19 cellular contexts compared by ENCODE assay signal in the genomic region with DNA sequence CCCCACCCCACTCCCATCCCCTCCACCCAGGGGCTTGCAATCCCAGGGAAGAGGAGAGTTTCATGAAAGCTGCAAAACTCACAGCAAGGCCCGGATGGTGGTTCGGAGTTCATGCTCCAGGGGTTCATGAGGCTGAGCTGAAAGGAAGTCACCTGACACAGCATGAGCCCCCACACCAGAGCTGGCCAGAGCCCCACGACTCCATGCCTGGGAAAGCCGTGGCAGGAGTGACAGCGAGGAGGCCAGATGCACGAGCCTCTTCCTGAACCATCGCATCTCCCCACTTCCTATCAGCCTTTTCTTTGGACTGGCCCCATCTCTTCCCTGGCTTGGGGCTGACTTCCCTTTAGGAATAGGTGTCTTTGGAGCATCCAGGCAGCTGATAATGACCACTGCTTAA.
DNase-seq lines count a peak whose midpoint lies in the region; ATAC-seq and TF ChIP-seq lines count a peak whose summit lies in the region.
"Had no signal": no experiment of that assay in that cellular context is flagged by ENCODE, and none has a peak within 500 bp of the region (broad histone marks: within the 10 kb centered on the region; RNA-seq: fewer than 3 reads in every experiment).

No MANE protein-coding gene starts in this region.

- no peak overlapping the region for H3K4me3 Mint-ChIP-seq in CD14-positive monocyte
- no peak overlapping the region for H3K4me3 Mint-ChIP-seq in activated T-cell treated with anti-CD3 and anti-CD28 coated beads, Interleukin-2, amount 50 U/mL, for 4 hours
- H3K4me3 Mint-ChIP-seq: neural crest cell had no signal

- intact Hi-C loops in CD14-positive monocyte (cut with micrococcal nuclease) (loop anchor here (5.0 to 10.0 kb wide), 3 partner anchors 53 to 105 kb away; a partner anchor contains a TSS), esophagus squamous epithelium (cut with DNase I) (no loop called here)

- H3K9me3 ChIP-seq in esophagus squamous epithelium (no peaks in the 10 kb centered on the region), smooth muscle cell (replicated peaks; ENCODE audit: low read depth) (no peaks in the 10 kb centered on the region)
- H3K9me3 ChIP-seq: colonic mucosa, prostate gland, spleen had no signal

- H3K27ac ChIP-seq in RWPE1 (peak overlapping the region; percentile 83), esophagus squamous epithelium (peak overlapping the region in 3 of 4 donors; percentile 49 to 73 (median 58)), smooth muscle cell (ENCODE audit: low read depth) (peak overlapping the region; percentile 7)
- H3K27ac ChIP-seq: colonic mucosa, prostate gland had no signal

- peaks cover 33% of the 10 kb centered on the region for H3K4me1 Mint-ChIP-seq in CD14-positive monocyte
- peaks cover 48% of the 10 kb centered on the region for H3K4me1 Mint-ChIP-seq in activated T-cell treated with anti-CD3 and anti-CD28 coated beads, Interleukin-2, amount 50 U/mL, for 4 hours (ENCODE audit: low read depth)

- no peak overlapping the region for H3K4me2 ChIP-seq in smooth muscle cell

- ATAC-seq in GM21360 (IDR thresholded peaks at IDR 0.05; ENCODE audit: unreplicated experiment): no peak
- no peak for ATAC-seq in activated T-cell treated with anti-CD3 and anti-CD28 coated beads, Interleukin-2, amount 50 U/mL, for 4 hours

- peaks cover 19% of the 10 kb centered on the region for H3K79me2 ChIP-seq in smooth muscle cell (ENCODE audit: low read depth)

- peaks cover 0 to 2% of the 10 kb centered on the region in 2 donors for H3K36me3 Mint-ChIP-seq in CD14-positive monocyte
- no peaks in the 10 kb centered on the region for H3K36me3 Mint-ChIP-seq in activated T-cell treated with anti-CD3 and anti-CD28 coated beads, Interleukin-2, amount 50 U/mL, for 4 hours (ENCODE audit: insufficient read depth)

- H2AFZ ChIP-seq in smooth muscle cell (ENCODE audit: low read depth): no peak overlapping the region

- H3K9me3 Mint-ChIP-seq in CD14-positive monocyte: no peaks in the 10 kb centered on the region
- H3K9me3 Mint-ChIP-seq in activated T-cell treated with anti-CD3 and anti-CD28 coated beads, Interleukin-2, amount 50 U/mL, for 4 hours: no peaks in the 10 kb centered on the region
- H3K9me3 Mint-ChIP-seq: neural crest cell had no signal

- H3K27me3 Mint-ChIP-seq in CD14-positive monocyte (ENCODE audit: low read depth in 3 of 3): peaks cover 0 to 3% (median 2%) of the 10 kb centered on the region in 3 donors
- H3K27me3 Mint-ChIP-seq in activated T-cell treated with anti-CD3 and anti-CD28 coated beads, Interleukin-2, amount 50 U/mL, for 4 hours (ENCODE audit: low read depth): peaks cover 13% of the 10 kb centered on the region

- no peak for TF ChIP-seq POLR2A in esophagus squamous epithelium (IDR thresholded peaks at IDR 0.05)

- CTCF ChIA-PET in RWPE1 (lab: Yijun Ruan, JAX): interaction anchor here (0.6 kb wide), 2 partner anchors 55 to 354 kb away, joined by 3 to 5 read pairs; no protein-coding TSS in a partner anchor

- H3K36me3 ChIP-seq in esophagus squamous epithelium (no peaks in the 10 kb centered on the region), smooth muscle cell (ENCODE audit: low read depth) (no peaks in the 10 kb centered on the region)
- H3K36me3 ChIP-seq: colonic mucosa, prostate gland, spleen had no signal

- H3K9ac ChIP-seq in smooth muscle cell (ENCODE audit: low read depth): no peak overlapping the region

- H3F3A ChIP-seq in smooth muscle cell (ENCODE audit: low read depth): peaks cover 5% of the 10 kb centered on the region

- POLR2A ChIA-PET in RWPE1 (lab: Yijun Ruan, JAX; ENCODE audit: low non-redundant PET): interaction anchor here (1.7 kb wide), 1 partner anchor 105 kb away, joined by 4 read pairs; a partner anchor contains a TSS

- H3K27ac Mint-ChIP-seq in CD14-positive monocyte: peak overlapping the region in 5 of 7 donors; percentile 66 to 92 (median 85)

- DNase-seq in CD14-positive monocyte (ENCODE audit: low spot score) (no peak), RWPE1 (ENCODE audit: low spot score) (no peak), esophagus squamous epithelium (lab: John Stamatoyannopoulos, UW) (no peak), smooth muscle cell (lab: John Stamatoyannopoulos, UW; ENCODE audit: unreplicated experiment) (no peak), NCI-H2081 (lab: John Stamatoyannopoulos, UW) (no peak)
- DNase-seq in activated T-cell treated with anti-CD3 and anti-CD28 coated beads, Interleukin-2, amount 50 U/mL, for 4 hours: no peak
- DNase-seq in activated CD4-positive, alpha-beta T cell treated with anti-CD3 and anti-CD28 coated beads, Interleukin-2, amount 50 U/mL, for 4 hours: no peak
- DNase-seq: activated gamma-delta T cell treated with Interleukin-2 at 50 U/mL for 16 hours, aorta, colonic mucosa, Karpas-422, kidney, mesendoderm, NCI-H2081 treated with DMSO at 0.1 percent for 48 hours, NCI-H510A treated with DMSO at 0.1 percent for 48 hours, spleen had no signal

- H3K4me3 ChIP-seq in esophagus squamous epithelium (no peak overlapping the region), smooth muscle cell (no peak overlapping the region)
- H3K4me3 ChIP-seq: colonic mucosa, prostate gland had no signal

- WGBS in esophagus squamous epithelium, 2 donors: 69 to 85% methylated on average over 5 to 7 of the region's 7 CpGs
- WGBS in smooth muscle cell (ENCODE audit: low lambda C conversion rate): 85% methylated on average over 7 of the region's 7 CpGs

- TF ChIP-seq CTCF in CD14-positive monocyte (IDR thresholded peaks at IDR 0.05) (no peak), RWPE1 (conservative IDR thresholded peaks at IDR 0.05; ENCODE audit: low read depth) (no peak), esophagus squamous epithelium (IDR thresholded peaks at IDR 0.05) (no peak), smooth muscle cell (IDR thresholded peaks at IDR 0.05; ENCODE audit: borderline replicate concordance, insufficient read depth, poor library complexity, severe bottlenecking) (no peak)

- H3K4me1 ChIP-seq in esophagus squamous epithelium (peaks cover 9 to 28% (median 13%) of the 10 kb centered on the region in 3 donors), smooth muscle cell (ENCODE audit: low read depth) (peaks cover 4% of the 10 kb centered on the region)
- H3K4me1 ChIP-seq: colonic mucosa, prostate gland had no signal

- no peaks in the 10 kb centered on the region for H3K27me3 ChIP-seq in esophagus squamous epithelium
- no peaks in the 10 kb centered on the region for H3K27me3 ChIP-seq in smooth muscle cell (ENCODE audit: low read depth)
- H3K27me3 ChIP-seq: colonic mucosa, spleen had no signal

- no peaks in the 10 kb centered on the region for H4K20me1 ChIP-seq in smooth muscle cell (ENCODE audit: low read depth)

Comparison
In these comparisons a context has a peak if more than half of its experiments do, and no peak if none do; other contexts are left out.
1. H3K27ac ChIP-seq: peak in every context shown above with its lines; median percentile 83 in RWPE1; 58 in esophagus squamous epithelium; 7 in smooth muscle cell.